In genomic region chr4:5952286-5953002, GRCh38 we compare ENCODE assay signal across 16 cellular contexts. TPM values are rescaled to one million over a fixed set of nuclear protein-coding genes. Genes with fewer than 3 reads are reported as not detected.
DNase-seq lines count a peak whose midpoint lies in the region; ATAC-seq and TF ChIP-seq lines count a peak whose summit lies in the region.
"Had no signal": no experiment of that assay in that cellular context is flagged by ENCODE, and none has a peak within 500 bp of the region (broad histone marks: within the 10 kb centered on the region; RNA-seq: fewer than 3 reads in every experiment).

No MANE protein-coding gene starts in this region.

- H3K27me3 Mint-ChIP-seq in neural progenitor cell (ENCODE audit: insufficient read depth, low read depth) (peaks cover 11% of the 10 kb centered on the region), nephron progenitor cell (ENCODE audit: low read depth, poor library complexity) (peaks cover 21% of the 10 kb centered on the region)

- no peak overlapping the region for H3K4me3 Mint-ChIP-seq in neural progenitor cell
- no peak overlapping the region for H3K4me3 Mint-ChIP-seq in nephron progenitor cell
- H3K4me3 Mint-ChIP-seq: B cell; CD14-positive monocyte; CD8-positive, alpha-beta T cell; H9 had no signal

- H3K9me3 ChIP-seq in BLaER1, result no peaks in the 10 kb centered on the region
- H3K9me3 ChIP-seq in RWPE2 (ENCODE audit: severe bottlenecking), result no peaks in the 10 kb centered on the region
- H3K9me3 ChIP-seq in neural progenitor cell (ENCODE audit: low read depth), result no peaks in the 10 kb centered on the region
- no peaks in the 10 kb centered on the region for H3K9me3 ChIP-seq in thyroid gland
- H3K9me3 ChIP-seq in WERI-Rb-1 (ENCODE audit: severe bottlenecking), result peaks cover 9% of the 10 kb centered on the region

- no peak for TF ChIP-seq CTCF in RWPE2 (IDR thresholded peaks at IDR 0.05; ENCODE audit: poor library complexity, severe bottlenecking)
- TF ChIP-seq CTCF in neural progenitor cell (IDR thresholded peaks at IDR 0.05), result no peak
- no peak for TF ChIP-seq CTCF in thyroid gland (IDR thresholded peaks at IDR 0.05)
- TF ChIP-seq CTCF in nephron progenitor cell (IDR thresholded peaks at IDR 0.05), result no peak
- no peak for TF ChIP-seq CTCF in WERI-Rb-1 (IDR thresholded peaks at IDR 0.05; ENCODE audit: low read depth, low read length)

- no peaks in the 10 kb centered on the region for H3K27me3 ChIP-seq in BLaER1
- peaks cover 9% of the 10 kb centered on the region for H3K27me3 ChIP-seq in RWPE2 (ENCODE audit: insufficient read depth, poor library complexity, severe bottlenecking)
- H3K27me3 ChIP-seq in neural progenitor cell, result no peaks in the 10 kb centered on the region
- H3K27me3 ChIP-seq in thyroid gland, result no peaks in the 10 kb centered on the region
- no peaks in the 10 kb centered on the region for H3K27me3 ChIP-seq in WERI-Rb-1 (ENCODE audit: insufficient read depth, low read depth, severe bottlenecking)

- peaks cover 4% of the 10 kb centered on the region for H3K9me3 Mint-ChIP-seq in neural progenitor cell
- H3K9me3 Mint-ChIP-seq in nephron progenitor cell, result no peaks in the 10 kb centered on the region
- H3K9me3 Mint-ChIP-seq: CD8-positive, alpha-beta T cell had no signal

- H4K20me1 ChIP-seq in BLaER1 (no peaks in the 10 kb centered on the region), neural progenitor cell (ENCODE audit: low read depth) (no peaks in the 10 kb centered on the region)

- H2AFZ ChIP-seq in neural progenitor cell (replicated peaks), result no peak overlapping the region

- WGBS in thyroid gland, 2 donors, result 48 to 68% methylated on average over 19 to 22 of the region's 22 CpGs

- H3K36me3 ChIP-seq in BLaER1, result no peaks in the 10 kb centered on the region
- H3K36me3 ChIP-seq in RWPE2 (ENCODE audit: low read depth), result no peaks in the 10 kb centered on the region
- no peaks in the 10 kb centered on the region for H3K36me3 ChIP-seq in neural progenitor cell
- H3K36me3 ChIP-seq in thyroid gland, result no peaks in the 10 kb centered on the region
- H3K36me3 ChIP-seq in WERI-Rb-1, result no peaks in the 10 kb centered on the region

- H3K27ac ChIP-seq in BLaER1, result no peak overlapping the region
- H3K27ac ChIP-seq in RWPE2 (ENCODE audit: poor library complexity, severe bottlenecking), result no peak overlapping the region
- no peak overlapping the region for H3K27ac ChIP-seq in neural progenitor cell
- H3K27ac ChIP-seq in thyroid gland, result no peak overlapping the region
- H3K27ac ChIP-seq in WERI-Rb-1, result no peak overlapping the region

- H3F3A ChIP-seq in neural progenitor cell (ENCODE audit: low read depth), result peaks cover 26% of the 10 kb centered on the region

- no peak overlapping the region for H3K4me3 ChIP-seq in BLaER1
- H3K4me3 ChIP-seq in RWPE2 (ENCODE audit: severe bottlenecking), result no peak overlapping the region
- H3K4me3 ChIP-seq in neural progenitor cell, result no peak overlapping the region
- H3K4me3 ChIP-seq in thyroid gland (replicated peaks in 1 of 3), result no peak overlapping the region
- no peak overlapping the region for H3K4me3 ChIP-seq in WERI-Rb-1 (ENCODE audit: low read depth, low read length)

- H3K27ac Mint-ChIP-seq in neural progenitor cell (peak overlapping the region; percentile 53), nephron progenitor cell (no peak overlapping the region)
- H3K27ac Mint-ChIP-seq: B cell; CD8-positive, alpha-beta T cell had no signal

- intact Hi-C loops in thyroid gland (cut with DNase I), result no loop called here

- peaks cover 80% of the 10 kb centered on the region for H3K4me1 ChIP-seq in BLaER1
- no peaks in the 10 kb centered on the region for H3K4me1 ChIP-seq in RWPE2 (ENCODE audit: insufficient read depth, poor library complexity, severe bottlenecking)
- peaks cover 38% of the 10 kb centered on the region for H3K4me1 ChIP-seq in neural progenitor cell
- H3K4me1 ChIP-seq in thyroid gland, result peaks cover 3 to 12% of the 10 kb centered on the region in 2 donors

- no peak for TF ChIP-seq POLR2A in thyroid gland (IDR thresholded peaks at IDR 0.05)

- H3K4me2 ChIP-seq in BLaER1 (peak overlapping the region; percentile 11; the same call in 1 of the 2 replicates), neural progenitor cell (no peak overlapping the region)

- H3K36me3 Mint-ChIP-seq in neural progenitor cell, result no peaks in the 10 kb centered on the region
- H3K36me3 Mint-ChIP-seq in nephron progenitor cell (ENCODE audit: low read depth), result no peaks in the 10 kb centered on the region
- H3K36me3 Mint-ChIP-seq: CD14-positive monocyte; CD8-positive, alpha-beta T cell had no signal

- no peak overlapping the region for H3K9ac ChIP-seq in BLaER1
- no peak overlapping the region for H3K9ac ChIP-seq in neural progenitor cell

- H3K4me1 Mint-ChIP-seq in neural progenitor cell (peaks cover 36% of the 10 kb centered on the region), nephron progenitor cell (peaks cover 70% of the 10 kb centered on the region)
- H3K4me1 Mint-ChIP-seq: CD14-positive monocyte had no signal

- H3K79me2 ChIP-seq in neural progenitor cell (ENCODE audit: low read depth), result no peaks in the 10 kb centered on the region

- DNase-seq in RWPE2 (ENCODE audit: low spot score) (peak; percentile 31), neural progenitor cell (ENCODE audit: low spot score) (no peak), thyroid gland (peak; percentile 20 to 38), nephron progenitor cell (no peak), WERI-Rb-1 (no peak), 8988T (no peak)
- DNase-seq: CD8-positive, alpha-beta T cell; COR-L47; DND-41; GDM1; GOT3; IMR-90 had no signal

- no peak for ATAC-seq in RWPE2 (ENCODE audit: low read depth)
- ATAC-seq: CD8-positive, alpha-beta T cell had no signal

RNA-seq across cellular contexts. Expression of gene CRMP1, which starts 59.6 kb away (rescaled TPM):
- total RNA-seq in neural progenitor cell (ENCODE audit: low replicate concordance), result 91.4 and 140 TPM in 2 replicates
- 1 to 10 TPM in 1 of 4 donors, under 1 TPM in 2, not detected in 1; 0.63 to 3.0 (median 0.81) TPM for total RNA-seq in thyroid gland
- total RNA-seq: B cell; CD8-positive, alpha-beta T cell had no signal

Comparison
In these comparisons a context has a peak if more than half of its experiments do, and no peak if none do; other contexts are left out.
1. DNase-seq: peak in RWPE2 (single experiment) and thyroid gland (2 of 2); none in neural progenitor cell (single experiment), nephron progenitor cell (single experiment), WERI-Rb-1 (single experiment) and 8988T (single experiment).
2. RNA of gene CRMP1, which starts 59.6 kb away (total RNA-seq): 91.4 to 140 TPM in neural progenitor cell; 0.63 to 3.0 TPM in thyroid gland; every median in the first group is over 10 times any median in the second.